Comparison of ENCODE assay signal across 12 cellular contexts in the genomic region with DNA sequence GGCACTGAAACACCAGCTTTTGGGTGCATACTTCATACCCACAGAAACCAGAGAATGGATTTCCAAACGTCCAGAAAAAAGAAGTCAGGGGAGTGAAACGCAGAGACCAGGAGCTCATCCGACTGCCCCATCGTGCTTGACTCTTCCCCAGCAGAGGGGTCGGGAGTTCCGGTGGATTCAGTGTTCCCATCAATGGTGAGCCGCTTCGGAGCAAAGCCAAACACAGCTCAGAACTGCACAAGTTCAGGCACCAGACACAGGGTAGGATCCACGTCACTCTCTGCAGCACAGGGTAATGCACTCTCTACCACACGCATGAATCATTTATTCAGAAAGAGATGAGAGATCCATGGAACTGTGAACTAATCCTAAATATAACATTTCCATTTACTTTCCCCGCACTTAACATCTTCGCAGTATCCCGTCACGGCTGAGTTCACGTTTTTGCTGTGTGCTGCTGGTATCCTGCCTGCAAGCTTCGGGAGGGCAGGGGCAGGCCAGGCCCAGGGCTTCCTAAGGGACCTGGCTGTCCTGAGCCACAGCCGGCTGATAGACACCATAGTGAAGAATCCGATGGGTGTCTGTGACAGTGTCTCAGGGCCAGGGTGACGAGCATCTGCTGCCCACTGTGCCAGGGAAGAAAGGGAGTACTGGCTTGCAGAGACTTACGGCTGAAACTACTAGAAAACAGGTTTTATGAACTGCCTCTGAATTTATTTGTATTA.
DNase-seq lines count a peak whose midpoint lies in the region; ATAC-seq and TF ChIP-seq lines count a peak whose summit lies in the region.
"Had no signal": no experiment of that assay in that cellular context is flagged by ENCODE, and none has a peak within 500 bp of the region (broad histone marks: within the 10 kb centered on the region; RNA-seq: fewer than 3 reads in every experiment).

No MANE protein-coding gene starts in this region.

- H3K4me3 ChIP-seq in osteoblast (ENCODE audit: insufficient read depth, low read length): no peak overlapping the region
- H3K4me3 ChIP-seq in stomach: no peak overlapping the region
- H3K4me3 ChIP-seq: HAP-1 had no signal

- TF ChIP-seq CTCF in natural killer cell (IDR thresholded peaks at IDR 0.05) (no peak), osteoblast (IDR thresholded peaks at IDR 0.05; ENCODE audit: extremely low read depth, low read depth, low read length) (no peak), stomach (IDR thresholded peaks at IDR 0.05) (no peak)

- TF ChIP-seq POLR2A in stomach (IDR thresholded peaks at IDR 0.05): no peak

- H3K9me3 ChIP-seq in osteoblast (ENCODE audit: low read depth, low read length) (peaks cover 5% of the 10 kb centered on the region), stomach (peaks cover 0 to 19% (median 16%) of the 10 kb centered on the region in 4 donors), T-helper 17 cell (ENCODE audit: control insufficient read depth, low read length, poor library complexity, severe bottlenecking) (no peaks in the 10 kb centered on the region)
- H3K9me3 ChIP-seq: HAP-1 had no signal

- WGBS in stomach, 5 donors: 80 to 94% (median 89%) methylated on average over 20 of the region's 20 CpGs

- H3K27ac Mint-ChIP-seq in natural killer cell treated with Interleukin-12 subunit alpha and Interleukin-12 subunit beta and Interleukin-15 and Interleukin-18, amount 100 ng/mL, for 72 hours: no peak overlapping the region
- H3K27ac Mint-ChIP-seq in natural killer cell: no peak overlapping the region
- H3K27ac Mint-ChIP-seq in T-helper 17 cell: no peak overlapping the region
- H3K27ac Mint-ChIP-seq: CD8-positive, alpha-beta T cell had no signal

- H3K36me3 ChIP-seq in osteoblast (ENCODE audit: insufficient read depth, low read length) (no peaks in the 10 kb centered on the region), stomach (no peaks in the 10 kb centered on the region)
- H3K36me3 ChIP-seq: HAP-1 had no signal

- no peak overlapping the region for H3K4me3 Mint-ChIP-seq in natural killer cell treated with Interleukin-12 subunit alpha and Interleukin-12 subunit beta and Interleukin-15 and Interleukin-18, amount 100 ng/mL, for 72 hours
- H3K4me3 Mint-ChIP-seq in natural killer cell (no peak overlapping the region), T-helper 17 cell (no peak overlapping the region)
- H3K4me3 Mint-ChIP-seq: CD14-positive monocyte; CD8-positive, alpha-beta T cell had no signal

- H2AFZ ChIP-seq in osteoblast (ENCODE audit: low read length): no peak overlapping the region

- H3K27me3 Mint-ChIP-seq in natural killer cell treated with Interleukin-12 subunit alpha and Interleukin-12 subunit beta and Interleukin-15 and Interleukin-18, amount 100 ng/mL, for 72 hours: peaks cover 0 to 11% of the 10 kb centered on the region in 2 donors
- H3K27me3 Mint-ChIP-seq in natural killer cell (ENCODE audit: low read depth in 2 of 2) (no peaks in the 10 kb centered on the region), T-helper 17 cell (no peaks in the 10 kb centered on the region)

- no peaks in the 10 kb centered on the region for H4K20me1 ChIP-seq in osteoblast (ENCODE audit: insufficient read depth, low read length)

- no peak for ATAC-seq in natural killer cell treated with Interleukin-12 subunit alpha and Interleukin-12 subunit beta and Interleukin-15 and Interleukin-18, amount 100 ng/mL, for 72 hours
- no peak for ATAC-seq in natural killer cell
- ATAC-seq in HG02571 (IDR thresholded peaks at IDR 0.05; ENCODE audit: unreplicated experiment): no peak
- no peak for ATAC-seq in T-helper 17 cell
- ATAC-seq: CD8-positive, alpha-beta T cell had no signal

- intact Hi-C loops in natural killer cell (cut with micrococcal nuclease): no loop called here
- intact Hi-C loops in stomach (cut with DNase I; ENCODE audit: low total_unique reads): no loop called here

- H3K9me3 Mint-ChIP-seq in natural killer cell treated with Interleukin-12 subunit alpha and Interleukin-12 subunit beta and Interleukin-15 and Interleukin-18, amount 100 ng/mL, for 72 hours: peaks cover 11% of the 10 kb centered on the region
- peaks cover 8 to 9% of the 10 kb centered on the region in 2 donors for H3K9me3 Mint-ChIP-seq in natural killer cell

- H3K4me1 Mint-ChIP-seq in natural killer cell treated with Interleukin-12 subunit alpha and Interleukin-12 subunit beta and Interleukin-15 and Interleukin-18, amount 100 ng/mL, for 72 hours (ENCODE audit: low read depth in 2 of 2): no peaks in the 10 kb centered on the region
- H3K4me1 Mint-ChIP-seq in natural killer cell (no peaks in the 10 kb centered on the region), T-helper 17 cell (no peaks in the 10 kb centered on the region)
- H3K4me1 Mint-ChIP-seq: CD14-positive monocyte had no signal

- H3K79me2 ChIP-seq in osteoblast (ENCODE audit: insufficient read depth, low read length): no peaks in the 10 kb centered on the region

- no peaks in the 10 kb centered on the region for H3K27me3 ChIP-seq in osteoblast (ENCODE audit: insufficient read depth, low read length)
- no peaks in the 10 kb centered on the region for H3K27me3 ChIP-seq in stomach

- peak; percentile 10 for DNase-seq in natural killer cell treated with Interleukin-12 subunit alpha and Interleukin-12 subunit beta and Interleukin-15 and Interleukin-18, amount 100 ng/mL, for 72 hours (ENCODE audit: low spot score)
- DNase-seq in natural killer cell (no peak), osteoblast (ENCODE audit: insufficient read length, low spot score, missing footprints) (peak; percentile 31), stomach (peak; percentile 20), T-helper 17 cell (no peak)
- DNase-seq: CD8-positive, alpha-beta T cell; COR-L47; DMS153; GF-D8 had no signal

- H3K27ac ChIP-seq in osteoblast (ENCODE audit: low read depth, low read length) (no peak overlapping the region), stomach (no peak overlapping the region)

- peaks cover 12% of the 10 kb centered on the region for H3K36me3 Mint-ChIP-seq in natural killer cell treated with Interleukin-12 subunit alpha and Interleukin-12 subunit beta and Interleukin-15 and Interleukin-18, amount 100 ng/mL, for 72 hours
- H3K36me3 Mint-ChIP-seq in natural killer cell (no peaks in the 10 kb centered on the region), T-helper 17 cell (ENCODE audit: low read depth) (no peaks in the 10 kb centered on the region)
- H3K36me3 Mint-ChIP-seq: CD14-positive monocyte; CD8-positive, alpha-beta T cell had no signal

- no peaks in the 10 kb centered on the region for H3K4me1 ChIP-seq in osteoblast (ENCODE audit: insufficient read depth, low read length)
- peaks cover 0 to 4% (median 0%) of the 10 kb centered on the region in 4 donors for H3K4me1 ChIP-seq in stomach
- H3K4me1 ChIP-seq: HAP-1 had no signal

- no peak for TF ChIP-seq EP300 in stomach (IDR thresholded peaks at IDR 0.05)

- no peak overlapping the region for H3K4me2 ChIP-seq in osteoblast (ENCODE audit: insufficient read depth, low read length)

Comparison
In these comparisons a context has a peak if more than half of its experiments do, and no peak if none do; other contexts are left out.
1. DNase-seq: peak in natural killer cell treated with Interleukin-12 subunit alpha and Interleukin-12 subunit beta and Interleukin-15 and Interleukin-18, amount 100 ng/mL, for 72 hours (single experiment), osteoblast (single experiment) and stomach (single experiment); none in natural killer cell (single experiment) and T-helper 17 cell (0 of 3).